8 cellular contexts compared by ENCODE assay signal in genomic region chr4:120718979-120719566, GRCh38.
A peak's percentile ranks its signal among the peaks of the same experiment; 100 is the strongest.
DNase-seq lines count a peak whose midpoint lies in the region; ATAC-seq, FAIRE-seq and TF ChIP-seq lines count a peak whose summit lies in the region.

No MANE protein-coding gene starts in this region.

- no peaks in the 10 kb centered on the region for H3K9me3 ChIP-seq in tibial nerve

- TF ChIP-seq CTCF in AG09319 (IDR thresholded peaks at IDR 0.05; ENCODE audit: low read depth, low read length) (peak; percentile 84), GM12865 (IDR thresholded peaks at IDR 0.05; ENCODE audit: insufficient read depth, low read depth, low read length, missing control alignments) (peak; percentile 78), tibial nerve (IDR thresholded peaks at IDR 0.05) (peak; percentile 29 to 41 (median 39))

- peak; percentile 91 for ATAC-seq in HG02623 (IDR thresholded peaks at IDR 0.05; ENCODE audit: unreplicated experiment)

- no peak for TF ChIP-seq POLR2A in tibial nerve (IDR thresholded peaks at IDR 0.05)

- no peaks in the 10 kb centered on the region for H3K4me1 ChIP-seq in tibial nerve

- DNase-seq in AG09319 (ENCODE audit: extremely low read depth, low read depth) (no peak), GM12865 (ENCODE audit: low read depth) (peak; percentile 68), NCI-H146 (lab: John Stamatoyannopoulos, UW) (peak; percentile 30), amniotic epithelial cell (ENCODE audit: low read depth) (peak; percentile 33), tibial nerve (ENCODE audit: low spot score in 2 of 2) (no peak), NCI-H187 (lab: John Stamatoyannopoulos, UW) (no peak)

- H3K27ac ChIP-seq in tibial nerve = no peak overlapping the region

- no peak overlapping the region for H3K4me3 ChIP-seq in GM12865 (ENCODE audit: low read depth, low read length)
- H3K4me3 ChIP-seq in tibial nerve = no peak overlapping the region

- no peaks in the 10 kb centered on the region for H3K27me3 ChIP-seq in tibial nerve

- whole genome bisulfite sequencing in tibial nerve, 2 donors = 24 to 32% methylated on average over 5 of the region's 5 CpGs

- TF ChIP-seq EP300 in tibial nerve (IDR thresholded peaks at IDR 0.05) = no peak

- peak; percentile 62 for FAIRE-seq in islet of Langerhans (lab: Jason Lieb, UNC)

- no peaks in the 10 kb centered on the region for H3K36me3 ChIP-seq in tibial nerve

Comparison
In these comparisons a context has a peak if more than half of its experiments do, and no peak if none do; other contexts are left out.
1. DNase-seq: peak in GM12865 (single experiment), NCI-H146 (single experiment) and amniotic epithelial cell (single experiment); none in AG09319 (single experiment), tibial nerve (0 of 2) and NCI-H187 (0 of 2).
2. Peak in every context shown above with its lines, with median percentiles within 50 percentile points of each other: CTCF ChIP-seq.